Comparison of ENCODE assay signal across 8 cellular contexts in the genomic region with DNA sequence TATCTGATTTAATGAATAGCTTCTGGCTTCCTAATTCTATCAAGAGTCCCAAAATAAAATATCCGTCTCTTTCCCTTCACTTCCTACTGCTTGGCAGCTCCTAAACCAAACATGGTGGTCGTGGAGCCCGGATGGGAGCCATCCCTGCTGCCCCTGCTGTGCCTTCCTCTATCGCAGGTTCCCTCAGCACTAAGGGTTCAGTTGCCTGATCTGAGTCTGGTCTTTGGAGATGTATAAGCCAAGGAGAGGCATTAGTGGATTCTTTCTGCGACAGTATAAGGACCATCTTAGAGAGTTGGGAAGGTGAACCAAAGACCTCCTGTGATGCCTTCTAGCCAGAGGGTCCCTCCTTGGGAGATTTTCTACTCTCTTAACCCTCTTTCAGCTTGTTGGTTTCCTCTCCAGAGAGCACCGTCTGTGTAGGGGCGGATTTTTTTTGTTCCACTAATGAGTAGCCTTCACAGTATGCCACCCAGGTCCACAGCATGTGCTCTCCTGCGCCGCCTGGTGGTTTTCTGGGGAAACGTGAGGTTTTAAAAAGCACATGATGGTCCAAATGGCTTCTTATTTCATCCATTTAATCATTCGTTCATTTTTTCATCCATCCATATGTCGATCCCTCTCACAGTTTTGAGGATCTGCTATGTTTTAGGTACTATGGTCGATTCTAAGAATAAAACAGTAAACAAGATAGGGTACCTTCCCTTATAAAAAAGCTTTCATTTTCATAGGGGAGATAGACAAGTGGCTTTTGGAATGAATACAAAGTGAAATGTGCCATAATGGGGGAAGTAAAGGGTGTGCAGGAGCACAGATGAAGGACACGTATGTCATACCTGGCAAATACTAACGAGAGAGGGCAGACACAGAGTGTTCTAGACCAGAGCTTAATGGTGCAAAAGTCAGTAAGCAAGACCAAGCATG.
DNase-seq lines count a peak whose midpoint lies in the region; ATAC-seq, FAIRE-seq and TF ChIP-seq lines count a peak whose summit lies in the region.

No MANE protein-coding gene starts in this region.

- no peaks in the 10 kb centered on the region for H3K9me3 ChIP-seq in astrocyte (ENCODE audit: insufficient read depth, low read depth, low read length)
- H3K9me3 ChIP-seq in hepatocyte (ENCODE audit: low read depth) = no peaks in the 10 kb centered on the region
- no peaks in the 10 kb centered on the region for H3K9me3 ChIP-seq in gastrocnemius medialis

- H3K79me2 ChIP-seq in astrocyte (ENCODE audit: insufficient read depth, low read length) (no peaks in the 10 kb centered on the region), hepatocyte (no peaks in the 10 kb centered on the region)

- H4K20me1 ChIP-seq in astrocyte (ENCODE audit: insufficient read depth, low read length) = peaks cover 6% of the 10 kb centered on the region
- H4K20me1 ChIP-seq in hepatocyte (ENCODE audit: insufficient read depth, poor library complexity, severe bottlenecking) = no peaks in the 10 kb centered on the region

- H3K36me3 ChIP-seq in astrocyte (ENCODE audit: insufficient read depth, low read length) = no peaks in the 10 kb centered on the region
- H3K36me3 ChIP-seq in hepatocyte (replicated peaks; ENCODE audit: insufficient read depth, low read depth) = no peaks in the 10 kb centered on the region
- no peaks in the 10 kb centered on the region for H3K36me3 ChIP-seq in gastrocnemius medialis

- CTCF ChIA-PET in RWPE1 (lab: Yijun Ruan, JAX) = interaction anchor here (0.5 to 4.1 kb wide), 39 partner anchors 10 to 1859 kb away, joined by 3 to 27 read pairs (median 4); no protein-coding TSS in a partner anchor

- DNase-seq in ELR (ENCODE audit: low read depth) (peak; percentile 59), LNCaP clone FGC (ENCODE audit: low read depth) (no peak), RWPE1 (ENCODE audit: low spot score) (peak; percentile 75), astrocyte (ENCODE audit: low read depth) (peak; percentile 26), hepatocyte (ENCODE audit: low spot score) (peak; percentile 78), gastrocnemius medialis (peak in 1 of 2 donors; percentile 18)

- H3K27me3 ChIP-seq in astrocyte (ENCODE audit: insufficient read depth, low read length) (peaks cover 4% of the 10 kb centered on the region), hepatocyte (peaks cover 9% of the 10 kb centered on the region), gastrocnemius medialis (no peaks in the 10 kb centered on the region)

- ATAC-seq in gastrocnemius medialis (peak; percentile 51 to 61), GM19467 (IDR thresholded peaks at IDR 0.05; ENCODE audit: unreplicated experiment) (no peak), HG02938 (IDR thresholded peaks at IDR 0.05; ENCODE audit: unreplicated experiment) (no peak)

- peak; percentile 92 for TF ChIP-seq CTCF in LNCaP clone FGC (IDR thresholded peaks at IDR 0.05; ENCODE audit: control insufficient read depth, extremely low read depth, insufficient read depth)
- TF ChIP-seq CTCF in RWPE1 (conservative IDR thresholded peaks at IDR 0.05; ENCODE audit: low read depth) = peak; percentile 87
- peak; percentile 97 for TF ChIP-seq CTCF in astrocyte (IDR thresholded peaks at IDR 0.05; ENCODE audit: insufficient read depth, low read depth, low read length)
- TF ChIP-seq CTCF in hepatocyte (IDR thresholded peaks at IDR 0.05; ENCODE audit: poor library complexity) = peak; percentile 77
- TF ChIP-seq CTCF in gastrocnemius medialis (IDR thresholded peaks at IDR 0.05 in 4 of 5, conservative IDR thresholded peaks at IDR 0.05 in 1 of 5) = peak; percentile 43 to 80 (median 63)

- H3K27ac ChIP-seq in RWPE1 (no peak overlapping the region), astrocyte (ENCODE audit: low read depth, low read length) (no peak overlapping the region), hepatocyte (no peak overlapping the region), gastrocnemius medialis (no peak overlapping the region)

- H3K4me1 ChIP-seq in astrocyte (ENCODE audit: insufficient read depth, low read length) (no peaks in the 10 kb centered on the region), hepatocyte (ENCODE audit: insufficient read depth) (no peaks in the 10 kb centered on the region), gastrocnemius medialis (no peaks in the 10 kb centered on the region)

- peaks cover 11% of the 10 kb centered on the region for H3K36me3 Mint-ChIP-seq in astrocyte (ENCODE audit: low read depth, unreplicated experiment)

- FAIRE-seq in astrocyte (lab: Jason Lieb, UNC) = peak; percentile 34

- no peak overlapping the region for H3K27ac Mint-ChIP-seq in astrocyte (ENCODE audit: unreplicated experiment)

- TF ChIP-seq POLR2A in gastrocnemius medialis (IDR thresholded peaks at IDR 0.05) = no peak

- H3K9me2 ChIP-seq in hepatocyte (replicated peaks; ENCODE audit: insufficient read depth) = no peaks in the 10 kb centered on the region

- H3K4me3 Mint-ChIP-seq in astrocyte (ENCODE audit: unreplicated experiment) = no peak overlapping the region

- H3K9ac ChIP-seq in astrocyte (ENCODE audit: low read length) = no peak overlapping the region

- H3K4me1 Mint-ChIP-seq in astrocyte (ENCODE audit: low read depth, unreplicated experiment) = no peaks in the 10 kb centered on the region

- in situ Hi-C loops in gastrocnemius medialis (cut with MboI; ENCODE audit: low sequenced_read_pairs in 4 of 4) = no loop called here

- peaks cover 27% of the 10 kb centered on the region for H3K27me3 Mint-ChIP-seq in astrocyte (ENCODE audit: low read depth, unreplicated experiment)

- H3K4me3 ChIP-seq in LNCaP clone FGC (ENCODE audit: low read depth, low read length) = no peak overlapping the region
- H3K4me3 ChIP-seq in astrocyte (ENCODE audit: insufficient read depth, low read depth, low read length) = no peak overlapping the region
- H3K4me3 ChIP-seq in hepatocyte = no peak overlapping the region
- no peak overlapping the region for H3K4me3 ChIP-seq in gastrocnemius medialis

- H3K9me3 Mint-ChIP-seq in astrocyte (ENCODE audit: unreplicated experiment) = no peaks in the 10 kb centered on the region

- no peak overlapping the region for H2AFZ ChIP-seq in astrocyte (ENCODE audit: low read depth, low read length)
- H2AFZ ChIP-seq in hepatocyte = no peak overlapping the region

- 30% methylated on average over 15 of the region's 15 CpGs for WGBS in hepatocyte (ENCODE audit: low lambda C conversion rate, missing lambda C conversion rate)

- POLR2A ChIA-PET in RWPE1 (lab: Yijun Ruan, JAX; ENCODE audit: low non-redundant PET) = no interaction called here

- intact Hi-C loops in gastrocnemius medialis (cut with DNase I; ENCODE audit: low total_unique reads) = no loop called here

- H3K4me2 ChIP-seq in astrocyte (ENCODE audit: low read length) (no peak overlapping the region), hepatocyte (no peak overlapping the region)

Comparison
In these comparisons a context has a peak if more than half of its experiments do, and no peak if none do; other contexts are left out.
1. ATAC-seq: peak in gastrocnemius medialis (2 of 2); none in GM19467 (single experiment) and HG02938 (single experiment).
2. Peak in every context shown above with its lines, with median percentiles within 50 percentile points of each other: CTCF ChIP-seq.